Comparison of ENCODE assay signal across 18 cellular contexts in the genomic region with DNA sequence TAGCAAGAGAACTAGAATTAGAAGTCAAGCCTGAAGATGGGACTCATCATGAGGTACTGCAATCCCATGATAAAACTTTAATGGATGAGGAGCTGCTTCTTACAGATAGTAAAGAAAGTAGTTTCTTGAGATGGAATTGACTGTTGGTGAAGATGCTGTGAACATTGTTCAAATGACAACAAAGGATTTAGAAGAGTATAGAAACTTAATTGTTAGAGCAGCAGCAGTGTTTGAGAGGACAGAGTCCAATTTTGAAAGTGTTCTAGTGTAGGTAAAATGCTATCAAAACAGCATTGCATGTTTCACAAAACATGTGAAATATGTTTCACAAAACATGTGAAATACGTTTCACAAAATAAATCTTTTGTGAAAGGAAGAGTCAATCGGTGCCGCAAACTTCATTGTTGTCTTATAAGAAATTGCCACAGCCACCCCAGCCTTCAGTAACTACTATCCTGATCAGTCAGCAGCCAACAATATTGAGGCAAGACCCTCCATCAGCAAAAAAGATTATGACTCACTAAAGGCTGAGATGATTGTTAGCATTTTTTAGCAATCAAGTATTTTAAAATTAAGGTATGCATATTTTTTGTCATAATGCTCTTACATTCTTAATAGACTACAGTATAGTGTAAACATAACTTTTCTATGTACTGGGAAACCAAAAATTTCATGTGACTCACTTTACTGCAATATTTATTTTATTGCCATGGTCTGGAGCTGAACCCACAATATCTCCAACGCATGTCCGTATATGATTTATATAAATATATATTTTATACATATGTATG.
A peak's percentile ranks its signal among the peaks of the same experiment; 100 is the strongest.
DNase-seq lines count a peak whose midpoint lies in the region; ATAC-seq, FAIRE-seq and TF ChIP-seq lines count a peak whose summit lies in the region.
"Had no signal": no experiment of that assay in that cellular context is flagged by ENCODE, and none has a peak within 500 bp of the region (broad histone marks: within the 10 kb centered on the region; RNA-seq: fewer than 3 reads in every experiment).

No MANE protein-coding gene starts in this region.

- intact Hi-C loops in left ventricle myocardium inferior (cut with micrococcal nuclease), result no loop called here

- no peak overlapping the region for H3K9ac ChIP-seq in astrocyte (ENCODE audit: low read length)
- H3K9ac ChIP-seq: BLaER1 had no signal

- H3K4me1 Mint-ChIP-seq in astrocyte (ENCODE audit: low read depth, unreplicated experiment), result peaks cover 4% of the 10 kb centered on the region
- H3K4me1 Mint-ChIP-seq: CD14-positive monocyte; CD4-positive, alpha-beta memory T cell had no signal

- H3K4me1 ChIP-seq in astrocyte (ENCODE audit: insufficient read depth, low read length) (no peaks in the 10 kb centered on the region), left ventricle myocardium inferior (no peaks in the 10 kb centered on the region)
- H3K4me1 ChIP-seq: HAP-1 had no signal

- no peaks in the 10 kb centered on the region for H3K9me3 ChIP-seq in astrocyte (ENCODE audit: insufficient read depth, low read depth, low read length)
- no peaks in the 10 kb centered on the region for H3K9me3 ChIP-seq in left ventricle myocardium inferior (replicated peaks)
- H3K9me3 ChIP-seq: BLaER1, HAP-1 had no signal

- H3K27ac ChIP-seq in astrocyte (ENCODE audit: low read depth, low read length), result no peak overlapping the region
- no peak overlapping the region for H3K27ac ChIP-seq in left ventricle myocardium inferior (replicated peaks)
- H3K27ac ChIP-seq: BLaER1 had no signal

- TF ChIP-seq CTCF in astrocyte (IDR thresholded peaks at IDR 0.05; ENCODE audit: insufficient read depth, low read depth, low read length) (no peak), left ventricle myocardium inferior (IDR thresholded peaks at IDR 0.05; ENCODE audit: borderline replicate concordance) (no peak)

- H3K27me3 ChIP-seq in astrocyte (ENCODE audit: insufficient read depth, low read length) (no peaks in the 10 kb centered on the region), left ventricle myocardium inferior (ENCODE audit: low read depth) (no peaks in the 10 kb centered on the region)
- H3K27me3 ChIP-seq: BLaER1 had no signal

- peak; percentile 13 for DNase-seq in EH (ENCODE audit: low read depth)
- DNase-seq in HCEC 1CT, result peak; percentile 65
- peak; percentile 26 for DNase-seq in astrocyte (ENCODE audit: low read depth)
- DNase-seq in urothelium cell line (ENCODE audit: low spot score), result no peak
- DNase-seq in left ventricle myocardium inferior, result no peak
- DNase-seq: 8988T; CD4-positive, alpha-beta memory T cell; DMS153; DMS79 had no signal

- no peaks in the 10 kb centered on the region for H3K36me3 Mint-ChIP-seq in astrocyte (ENCODE audit: low read depth, unreplicated experiment)
- H3K36me3 Mint-ChIP-seq: CD14-positive monocyte; CD4-positive, alpha-beta memory T cell had no signal

- H2AFZ ChIP-seq in astrocyte (ENCODE audit: low read depth, low read length), result no peak overlapping the region

- H3K79me2 ChIP-seq in astrocyte (ENCODE audit: insufficient read depth, low read length), result no peaks in the 10 kb centered on the region

- FAIRE-seq in astrocyte (lab: Jason Lieb, UNC) (no peak), urothelium cell line (lab: Jason Lieb, UNC) (peak; percentile 81)
- FAIRE-seq: G401.6, GM12891, GM19239, HTR-8/SVneo had no signal

- H3K36me3 ChIP-seq in astrocyte (ENCODE audit: insufficient read depth, low read length) (no peaks in the 10 kb centered on the region), left ventricle myocardium inferior (no peaks in the 10 kb centered on the region)
- H3K36me3 ChIP-seq: BLaER1, HAP-1 had no signal

- no peaks in the 10 kb centered on the region for H4K20me1 ChIP-seq in astrocyte (ENCODE audit: insufficient read depth, low read length)
- H4K20me1 ChIP-seq: BLaER1 had no signal

- ATAC-seq in HG02970 (IDR thresholded peaks at IDR 0.05; ENCODE audit: low FRiP score, unreplicated experiment) (no peak), HG03342 (IDR thresholded peaks at IDR 0.05; ENCODE audit: unreplicated experiment) (no peak)

- no peaks in the 10 kb centered on the region for H3K27me3 Mint-ChIP-seq in astrocyte (ENCODE audit: low read depth, unreplicated experiment)

- no peak overlapping the region for H3K4me2 ChIP-seq in astrocyte (ENCODE audit: low read length)
- H3K4me2 ChIP-seq: BLaER1 had no signal

- H3K4me3 ChIP-seq in astrocyte (ENCODE audit: insufficient read depth, low read depth, low read length), result no peak overlapping the region
- no peak overlapping the region for H3K4me3 ChIP-seq in left ventricle myocardium inferior
- H3K4me3 ChIP-seq: BLaER1, HAP-1 had no signal

- no peak overlapping the region for H3K4me3 Mint-ChIP-seq in astrocyte (ENCODE audit: unreplicated experiment)
- H3K4me3 Mint-ChIP-seq: CD14-positive monocyte; CD4-positive, alpha-beta memory T cell had no signal

- H3K27ac Mint-ChIP-seq in astrocyte (ENCODE audit: unreplicated experiment), result no peak overlapping the region
- H3K27ac Mint-ChIP-seq: CD14-positive monocyte; CD4-positive, alpha-beta memory T cell had no signal

- no peaks in the 10 kb centered on the region for H3K9me3 Mint-ChIP-seq in astrocyte (ENCODE audit: unreplicated experiment)

Comparison
In these comparisons a context has a peak if more than half of its experiments do, and no peak if none do; other contexts are left out.
1. DNase-seq: peak in EH (single experiment), HCEC 1CT (single experiment) and astrocyte (single experiment); none in urothelium cell line (single experiment) and left ventricle myocardium inferior (single experiment).